1 cellular context compared by ENCODE assay signal in genomic region chr19:49145485-49146407, GRCh38.
TF ChIP-seq lines count a peak whose summit lies in the region.

No MANE protein-coding gene starts in this region.

TF ChIP-seq in GM12878, 131 proteins besides CTCF, POLR2A, EP300 and RAD21 (continues in another document):
- TF ChIP-seq MLLT1 (IDR thresholded peaks at IDR 0.05) (no peak), ZBTB40 (IDR thresholded peaks at IDR 0.05; ENCODE audit: borderline replicate concordance) (no peak), HDGF (IDR thresholded peaks at IDR 0.05) (no peak), PAX5 (IDR thresholded peaks at IDR 0.05; ENCODE audit: borderline replicate concordance, low read depth, low read length) (no peak), RB1 (IDR thresholded peaks at IDR 0.05; ENCODE audit: borderline replicate concordance) (no peak), BHLHE40 (IDR thresholded peaks at IDR 0.05; ENCODE audit: borderline replicate concordance in 1 of 2, low read depth in 2 of 2, low read length in 1 of 2) (peak; percentile 42 to 67; a peak in 2 of 4 replicates), IKZF1 (conservative IDR thresholded peaks at IDR 0.05) (peak; percentile 34), ZNF592 (IDR thresholded peaks at IDR 0.05) (no peak), CHD1 (IDR thresholded peaks at IDR 0.05; ENCODE audit: low read depth, low read length) (peak; percentile 94; the same call in 1 of the 2 replicates), JUND (IDR thresholded peaks at IDR 0.05; ENCODE audit: low read depth, low read length) (peak; percentile 85), POLR2AphosphoS5 (IDR thresholded peaks at IDR 0.05; ENCODE audit: low read length) (no peak), CREM (IDR thresholded peaks at IDR 0.05; ENCODE audit: low read depth) (0 out of 2 replicates have a peak, but pooled peaks have one; percentile 39), KDM1A (IDR thresholded peaks at IDR 0.05; ENCODE audit: borderline replicate concordance) (no peak), PAX8 (IDR thresholded peaks at IDR 0.05) (no peak), ESRRA (IDR thresholded peaks at IDR 0.05; ENCODE audit: low read length) (no peak), CHD2 (IDR thresholded peaks at IDR 0.05; ENCODE audit: borderline replicate concordance, low read depth, low read length) (0 out of 2 replicates have a peak, but pooled peaks have one; percentile 31), IRF4 (IDR thresholded peaks at IDR 0.05; ENCODE audit: low read depth, low read length) (no peak), BCLAF1 (IDR thresholded peaks at IDR 0.05) (peak; percentile 65; the same call in 1 of the 2 replicates), SREBF1 (IDR thresholded peaks at IDR 0.05; ENCODE audit: low read length) (no peak), TAF1 (IDR thresholded peaks at IDR 0.05; ENCODE audit: borderline replicate concordance, low read depth, low read length) (no peak), FOXK2 (IDR thresholded peaks at IDR 0.05) (peak; percentile 88), HCFC1 (IDR thresholded peaks at IDR 0.05; ENCODE audit: low read length) (no peak), IRF5 (IDR thresholded peaks at IDR 0.05; ENCODE audit: borderline replicate concordance) (no peak), BACH1 (IDR thresholded peaks at IDR 0.05; ENCODE audit: borderline replicate concordance) (no peak), SUPT20H (IDR thresholded peaks at IDR 0.05; ENCODE audit: borderline replicate concordance, control insufficient read depth, low read depth, low read length) (no peak), REST (IDR thresholded peaks at IDR 0.05; ENCODE audit: low read depth, low read length) (no peak), KLF5 (IDR thresholded peaks at IDR 0.05; ENCODE audit: partially characterized antibody) (no peak), SREBF2 (IDR thresholded peaks at IDR 0.05; ENCODE audit: low read length) (no peak), ZNF384 (IDR thresholded peaks at IDR 0.05; ENCODE audit: borderline replicate concordance, low read depth, low read length) (no peak), ZBTB11 (CRISPR knock-in tag; IDR thresholded peaks at IDR 0.05) (no peak), NKRF (conservative IDR thresholded peaks at IDR 0.05) (no peak), NBN (IDR thresholded peaks at IDR 0.05) (peak; percentile 59; the same call in 1 of the 2 replicates)
